ENCODE assay signal across 1 cellular context in the genomic region with DNA sequence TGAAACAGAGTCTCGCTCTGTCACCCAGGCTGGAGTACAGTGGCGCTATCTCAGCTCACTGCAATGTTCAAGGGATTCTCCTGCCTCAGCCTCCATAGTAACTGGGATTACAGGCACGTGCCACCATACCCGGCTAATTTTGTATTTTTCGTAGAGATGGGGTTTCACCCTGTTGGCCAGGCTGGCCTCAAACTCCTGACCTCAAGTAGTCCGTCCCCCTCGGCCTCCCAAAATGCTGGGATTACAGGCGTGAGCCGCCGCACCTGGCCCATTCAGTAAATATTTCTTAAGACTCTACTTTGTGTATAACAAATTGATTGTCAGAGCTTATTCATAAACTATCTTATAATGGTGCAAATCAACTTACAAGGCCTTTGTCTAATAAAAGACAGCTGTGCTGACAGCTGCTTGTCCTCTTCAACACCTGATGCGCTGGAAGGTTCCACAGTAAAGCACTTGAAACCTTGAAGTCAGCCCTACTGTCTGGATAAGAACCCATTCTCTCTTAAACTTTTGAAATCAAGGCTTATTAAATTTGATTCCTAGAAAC.
TF ChIP-seq lines count a peak whose summit lies in the region.

No MANE protein-coding gene starts in this region.

TF ChIP-seq in HEK293, 187 proteins besides CTCF, POLR2A, EP300 and RAD21 (continued from another document):
- TF ChIP-seq, protein P1, sequence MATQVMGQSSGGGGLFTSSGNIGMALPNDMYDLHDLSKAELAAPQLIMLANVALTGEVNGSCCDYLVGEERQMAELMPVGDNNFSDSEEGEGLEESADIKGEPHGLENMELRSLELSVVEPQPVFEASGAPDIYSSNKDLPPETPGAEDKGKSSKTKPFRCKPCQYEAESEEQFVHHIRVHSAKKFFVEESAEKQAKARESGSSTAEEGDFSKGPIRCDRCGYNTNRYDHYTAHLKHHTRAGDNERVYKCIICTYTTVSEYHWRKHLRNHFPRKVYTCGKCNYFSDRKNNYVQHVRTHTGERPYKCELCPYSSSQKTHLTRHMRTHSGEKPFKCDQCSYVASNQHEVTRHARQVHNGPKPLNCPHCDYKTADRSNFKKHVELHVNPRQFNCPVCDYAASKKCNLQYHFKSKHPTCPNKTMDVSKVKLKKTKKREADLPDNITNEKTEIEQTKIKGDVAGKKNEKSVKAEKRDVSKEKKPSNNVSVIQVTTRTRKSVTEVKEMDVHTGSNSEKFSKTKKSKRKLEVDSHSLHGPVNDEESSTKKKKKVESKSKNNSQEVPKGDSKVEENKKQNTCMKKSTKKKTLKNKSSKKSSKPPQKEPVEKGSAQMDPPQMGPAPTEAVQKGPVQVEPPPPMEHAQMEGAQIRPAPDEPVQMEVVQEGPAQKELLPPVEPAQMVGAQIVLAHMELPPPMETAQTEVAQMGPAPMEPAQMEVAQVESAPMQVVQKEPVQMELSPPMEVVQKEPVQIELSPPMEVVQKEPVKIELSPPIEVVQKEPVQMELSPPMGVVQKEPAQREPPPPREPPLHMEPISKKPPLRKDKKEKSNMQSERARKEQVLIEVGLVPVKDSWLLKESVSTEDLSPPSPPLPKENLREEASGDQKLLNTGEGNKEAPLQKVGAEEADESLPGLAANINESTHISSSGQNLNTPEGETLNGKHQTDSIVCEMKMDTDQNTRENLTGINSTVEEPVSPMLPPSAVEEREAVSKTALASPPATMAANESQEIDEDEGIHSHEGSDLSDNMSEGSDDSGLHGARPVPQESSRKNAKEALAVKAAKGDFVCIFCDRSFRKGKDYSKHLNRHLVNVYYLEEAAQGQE (tag by site-specific recombination; IDR thresholded peaks at IDR 0.05), result no peak
- no peak for TF ChIP-seq TCF7L2 (IDR thresholded peaks at IDR 0.05; ENCODE audit: borderline replicate concordance, low read depth, low read length)
- TF ChIP-seq, protein P2, sequence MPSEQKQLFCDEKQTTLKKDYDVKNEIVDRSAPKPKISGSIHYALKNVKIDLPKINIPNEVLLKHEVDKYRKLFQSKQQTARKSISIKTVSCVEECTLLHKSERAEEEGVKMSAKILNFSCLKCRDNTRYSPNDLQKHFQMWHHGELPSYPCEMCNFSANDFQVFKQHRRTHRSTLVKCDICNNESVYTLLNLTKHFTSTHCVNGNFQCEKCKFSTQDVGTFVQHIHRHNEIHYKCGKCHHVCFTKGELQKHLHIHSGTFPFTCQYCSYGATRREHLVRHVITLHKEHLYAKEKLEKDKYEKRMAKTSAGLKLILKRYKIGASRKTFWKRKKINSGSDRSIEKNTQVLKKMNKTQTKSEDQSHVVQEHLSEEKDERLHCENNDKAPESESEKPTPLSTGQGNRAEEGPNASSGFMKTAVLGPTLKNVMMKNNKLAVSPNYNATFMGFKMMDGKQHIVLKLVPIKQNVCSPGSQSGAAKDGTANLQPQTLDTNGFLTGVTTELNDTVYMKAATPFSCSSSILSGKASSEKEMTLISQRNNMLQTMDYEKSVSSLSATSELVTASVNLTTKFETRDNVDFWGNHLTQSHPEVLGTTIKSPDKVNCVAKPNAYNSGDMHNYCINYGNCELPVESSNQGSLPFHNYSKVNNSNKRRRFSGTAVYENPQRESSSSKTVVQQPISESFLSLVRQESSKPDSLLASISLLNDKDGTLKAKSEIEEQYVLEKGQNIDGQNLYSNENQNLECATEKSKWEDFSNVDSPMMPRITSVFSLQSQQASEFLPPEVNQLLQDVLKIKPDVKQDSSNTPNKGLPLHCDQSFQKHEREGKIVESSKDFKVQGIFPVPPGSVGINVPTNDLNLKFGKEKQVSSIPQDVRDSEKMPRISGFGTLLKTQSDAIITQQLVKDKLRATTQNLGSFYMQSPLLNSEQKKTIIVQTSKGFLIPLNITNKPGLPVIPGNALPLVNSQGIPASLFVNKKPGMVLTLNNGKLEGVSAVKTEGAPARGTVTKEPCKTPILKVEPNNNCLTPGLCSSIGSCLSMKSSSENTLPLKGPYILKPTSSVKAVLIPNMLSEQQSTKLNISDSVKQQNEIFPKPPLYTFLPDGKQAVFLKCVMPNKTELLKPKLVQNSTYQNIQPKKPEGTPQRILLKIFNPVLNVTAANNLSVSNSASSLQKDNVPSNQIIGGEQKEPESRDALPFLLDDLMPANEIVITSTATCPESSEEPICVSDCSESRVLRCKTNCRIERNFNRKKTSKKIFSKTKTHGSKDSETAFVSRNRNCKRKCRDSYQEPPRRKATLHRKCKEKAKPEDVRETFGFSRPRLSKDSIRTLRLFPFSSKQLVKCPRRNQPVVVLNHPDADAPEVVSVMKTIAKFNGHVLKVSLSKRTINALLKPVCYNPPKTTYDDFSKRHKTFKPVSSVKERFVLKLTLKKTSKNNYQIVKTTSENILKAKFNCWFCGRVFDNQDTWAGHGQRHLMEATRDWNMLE (tag by site-specific recombination; conservative IDR thresholded peaks at IDR 0.05; ENCODE audit: low read depth), result no peak
- TF ChIP-seq, protein P3, sequence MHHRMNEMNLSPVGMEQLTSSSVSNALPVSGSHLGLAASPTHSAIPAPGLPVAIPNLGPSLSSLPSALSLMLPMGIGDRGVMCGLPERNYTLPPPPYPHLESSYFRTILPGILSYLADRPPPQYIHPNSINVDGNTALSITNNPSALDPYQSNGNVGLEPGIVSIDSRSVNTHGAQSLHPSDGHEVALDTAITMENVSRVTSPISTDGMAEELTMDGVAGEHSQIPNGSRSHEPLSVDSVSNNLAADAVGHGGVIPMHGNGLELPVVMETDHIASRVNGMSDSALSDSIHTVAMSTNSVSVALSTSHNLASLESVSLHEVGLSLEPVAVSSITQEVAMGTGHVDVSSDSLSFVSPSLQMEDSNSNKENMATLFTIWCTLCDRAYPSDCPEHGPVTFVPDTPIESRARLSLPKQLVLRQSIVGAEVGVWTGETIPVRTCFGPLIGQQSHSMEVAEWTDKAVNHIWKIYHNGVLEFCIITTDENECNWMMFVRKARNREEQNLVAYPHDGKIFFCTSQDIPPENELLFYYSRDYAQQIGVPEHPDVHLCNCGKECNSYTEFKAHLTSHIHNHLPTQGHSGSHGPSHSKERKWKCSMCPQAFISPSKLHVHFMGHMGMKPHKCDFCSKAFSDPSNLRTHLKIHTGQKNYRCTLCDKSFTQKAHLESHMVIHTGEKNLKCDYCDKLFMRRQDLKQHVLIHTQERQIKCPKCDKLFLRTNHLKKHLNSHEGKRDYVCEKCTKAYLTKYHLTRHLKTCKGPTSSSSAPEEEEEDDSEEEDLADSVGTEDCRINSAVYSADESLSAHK (tag by site-specific recombination; IDR thresholded peaks at IDR 0.05), result no peak
- no peak for TF ChIP-seq ZNF140 (tag by site-specific recombination; IDR thresholded peaks at IDR 0.05)
- no peak for TF ChIP-seq ZNF350 (tag by site-specific recombination; IDR thresholded peaks at IDR 0.05)
- TF ChIP-seq ZBTB1 (tag by site-specific recombination; IDR thresholded peaks at IDR 0.05), result no peak
